ENCODE assay signal across 14 cellular contexts in genomic region chr6:160198577-160199211, GRCh38. TPM values are rescaled to one million over a fixed set of nuclear protein-coding genes. Genes with fewer than 3 reads are reported as not detected.
DNase-seq lines count a peak whose midpoint lies in the region; ATAC-seq and TF ChIP-seq lines count a peak whose summit lies in the region.
"Had no signal": no experiment of that assay in that cellular context is flagged by ENCODE, and none has a peak within 500 bp of the region (broad histone marks: within the 10 kb centered on the region; RNA-seq: fewer than 3 reads in every experiment).

No MANE protein-coding gene starts in this region.

- 0% methylated on average over 3 of the region's 3 CpGs for WGBS in right lobe of liver (ENCODE audit: insufficient coverage, low coverage, low lambda C conversion rate, missing lambda C conversion rate)

- H3K27ac ChIP-seq in right lobe of liver: no peak overlapping the region
- H3K27ac ChIP-seq: PC-9 had no signal

- H3K36me3 ChIP-seq in right lobe of liver: no peaks in the 10 kb centered on the region

- peak; percentile 88 for ATAC-seq in GM18517 (IDR thresholded peaks at IDR 0.05; ENCODE audit: unreplicated experiment)
- peak; percentile 93 for ATAC-seq in GM21786 (IDR thresholded peaks at IDR 0.05; ENCODE audit: unreplicated experiment)
- ATAC-seq in HG03558 (IDR thresholded peaks at IDR 0.05; ENCODE audit: extremely low read depth, unreplicated experiment): peak; percentile 88
- ATAC-seq in right lobe of liver: peak; percentile 93 to 98 (median 94)
- ATAC-seq: activated CD4-positive, CD25-positive, alpha-beta regulatory T cell treated with anti-CD3 and anti-CD28 coated beads, Interleukin-2, amount 50 U/mL, for 24 hours had no signal

- no peaks in the 10 kb centered on the region for H3K4me1 Mint-ChIP-seq in immature natural killer cell
- H3K4me1 Mint-ChIP-seq: CD14-positive monocyte had no signal

- peaks cover 16 to 31% (median 19%) of the 10 kb centered on the region in 6 donors for H3K9me3 Mint-ChIP-seq in immature natural killer cell

- H3K36me3 Mint-ChIP-seq in immature natural killer cell: no peaks in the 10 kb centered on the region
- H3K36me3 Mint-ChIP-seq: CD14-positive monocyte had no signal

- DNase-seq in right lobe of liver (no peak), hypothalamus (lab: John Stamatoyannopoulos, UW) (no peak), H4 (ENCODE audit: low spot score) (no peak), NCI-H1105 (lab: John Stamatoyannopoulos, UW) (no peak), immature natural killer cell (no peak)
- DNase-seq: amniotic stem cell, erythroblast, PC-9 had no signal

- H3K27me3 Mint-ChIP-seq in immature natural killer cell (ENCODE audit: low read depth in 3 of 3): peaks cover 2 to 7% (median 5%) of the 10 kb centered on the region in 3 donors

- intact Hi-C loops in right lobe of liver (cut with DNase I): no loop called here

- H3K9me3 ChIP-seq in right lobe of liver: peaks cover 0 to 5% (median 2%) of the 10 kb centered on the region in 4 donors

- no peak overlapping the region for H3K4me3 ChIP-seq in right lobe of liver
- H3K4me3 ChIP-seq: PC-9 had no signal

- no peak overlapping the region for H3K27ac Mint-ChIP-seq in immature natural killer cell
- H3K27ac Mint-ChIP-seq: CD14-positive monocyte had no signal

- no peak for TF ChIP-seq CTCF in right lobe of liver (IDR thresholded peaks at IDR 0.05)

- H3K27me3 ChIP-seq in right lobe of liver: no peaks in the 10 kb centered on the region

- no peak overlapping the region for H3K4me3 Mint-ChIP-seq in immature natural killer cell
- H3K4me3 Mint-ChIP-seq: CD14-positive monocyte had no signal

- H3K4me1 ChIP-seq in right lobe of liver: no peaks in the 10 kb centered on the region

- no peak for TF ChIP-seq POLR2A in right lobe of liver (IDR thresholded peaks at IDR 0.05)

RNA-seq across cellular contexts. Expression of gene SLC22A2, which starts 59.9 kb away (rescaled TPM):
- not detected for total RNA-seq in right lobe of liver
- total RNA-seq in H4 (2014; rRNA removed; shearing (Covaris generic)): not detected in 2 replicates
- not detected for polyA plus RNA-seq in immature natural killer cell
- total RNA-seq: lower leg skin, PC-9 had no signal
- polyA plus RNA-seq: CD14-positive monocyte had no signal
